Comparison of ENCODE assay signal across 13 cellular contexts in genomic region chr2:134146620-134147019, GRCh38.
DNase-seq lines count a peak whose midpoint lies in the region; ATAC-seq, FAIRE-seq and TF ChIP-seq lines count a peak whose summit lies in the region.
"Had no signal": no experiment of that assay in that cellular context is flagged by ENCODE, and none has a peak within 500 bp of the region (broad histone marks: within the 10 kb centered on the region; RNA-seq: fewer than 3 reads in every experiment).

No MANE protein-coding gene starts in this region.

- peak overlapping the region; percentile 21 to 44 for H3K27ac Mint-ChIP-seq in effector memory CD8-positive, alpha-beta T cell
- peak overlapping the region in 8 of 10 donors; percentile 5 to 78 (median 36) for H3K27ac Mint-ChIP-seq in naive thymus-derived CD8-positive, alpha-beta T cell
- H3K27ac Mint-ChIP-seq in endodermal cell = no peak overlapping the region
- H3K27ac Mint-ChIP-seq in activated T-helper 2 cell treated with anti-CD3 and anti-CD28 coated beads, Interferon-gamma antibody, Interleukin-2, Interleukin-4, amounts not matched to agents 10 μg/mL and 5 μg/mL and 100 μg/mL, durations not matched to agents 14 hours and 24 hours and 36 hours = no peak overlapping the region

- H3K9ac ChIP-seq in endodermal cell (ENCODE audit: extremely low read depth, low read length, poor library complexity, severe bottlenecking) = no peak overlapping the region

- no peaks in the 10 kb centered on the region for H3K9me3 Mint-ChIP-seq in effector memory CD8-positive, alpha-beta T cell
- H3K9me3 Mint-ChIP-seq in naive thymus-derived CD8-positive, alpha-beta T cell = no peaks in the 10 kb centered on the region
- no peaks in the 10 kb centered on the region for H3K9me3 Mint-ChIP-seq in endodermal cell
- H3K9me3 Mint-ChIP-seq in activated T-helper 2 cell treated with anti-CD3 and anti-CD28 coated beads, Interferon-gamma antibody, Interleukin-2, Interleukin-4, amounts not matched to agents 10 μg/mL and 5 μg/mL and 100 μg/mL, durations not matched to agents 14 hours and 24 hours and 36 hours = no peaks in the 10 kb centered on the region

- peaks cover 14% of the 10 kb centered on the region for H3K36me3 Mint-ChIP-seq in effector memory CD8-positive, alpha-beta T cell (ENCODE audit: insufficient read depth)
- peaks cover 2 to 12% (median 6%) of the 10 kb centered on the region in 3 donors for H3K36me3 Mint-ChIP-seq in naive thymus-derived CD8-positive, alpha-beta T cell
- peaks cover 8% of the 10 kb centered on the region for H3K36me3 Mint-ChIP-seq in endodermal cell (ENCODE audit: low read depth)
- H3K36me3 Mint-ChIP-seq in activated T-helper 2 cell treated with anti-CD3 and anti-CD28 coated beads, Interferon-gamma antibody, Interleukin-2, Interleukin-4, amounts not matched to agents 10 μg/mL and 5 μg/mL and 100 μg/mL, durations not matched to agents 14 hours and 24 hours and 36 hours (ENCODE audit: low read depth) = no peaks in the 10 kb centered on the region

- H3K27me3 Mint-ChIP-seq in effector memory CD8-positive, alpha-beta T cell = no peaks in the 10 kb centered on the region
- H3K27me3 Mint-ChIP-seq in naive thymus-derived CD8-positive, alpha-beta T cell = no peaks in the 10 kb centered on the region
- H3K27me3 Mint-ChIP-seq in endodermal cell (ENCODE audit: insufficient read depth) = no peaks in the 10 kb centered on the region
- H3K27me3 Mint-ChIP-seq in activated T-helper 2 cell treated with anti-CD3 and anti-CD28 coated beads, Interferon-gamma antibody, Interleukin-2, Interleukin-4, amounts not matched to agents 10 μg/mL and 5 μg/mL and 100 μg/mL, durations not matched to agents 14 hours and 24 hours and 36 hours (ENCODE audit: low read depth) = peaks cover 3% of the 10 kb centered on the region

- DNase-seq in EL (peak; percentile 65), LHCN-M2 (ENCODE audit: low read depth) (peak; percentile 29), endodermal cell (no peak), small intestine (no peak), NCI-H2196 (lab: John Stamatoyannopoulos, UW; ENCODE audit: unreplicated experiment) (no peak)
- no peak for DNase-seq in effector memory CD8-positive, alpha-beta T cell
- DNase-seq in naive thymus-derived CD8-positive, alpha-beta T cell = no peak
- DNase-seq in activated T-helper 2 cell treated with anti-CD3 and anti-CD28 coated beads, Interferon-gamma antibody, Interleukin-2, Interleukin-4, amounts not matched to agents 10 μg/mL and 5 μg/mL and 100 μg/mL, durations not matched to agents 14 hours and 24 hours and 36 hours (ENCODE audit: low spot score) = no peak
- DNase-seq: NCI-H1694, sigmoid colon, testis had no signal

- ATAC-seq in effector memory CD8-positive, alpha-beta T cell (replicated peaks) = no peak
- ATAC-seq in naive thymus-derived CD8-positive, alpha-beta T cell = no peak
- ATAC-seq: HCT116, HepG2 had no signal

- no peaks in the 10 kb centered on the region for H3K36me3 ChIP-seq in endodermal cell (ENCODE audit: control insufficient read depth, insufficient read depth, low read length)
- peaks cover 0 to 2% of the 10 kb centered on the region in 2 donors for H3K36me3 ChIP-seq in small intestine (ENCODE audit: control insufficient read depth in 2 of 2, insufficient read depth in 2 of 2, low read length in 2 of 2)
- H3K36me3 ChIP-seq: sigmoid colon had no signal

- WGBS in endodermal cell (ENCODE audit: insufficient coverage in 1 of 2, insufficient read length in 1 of 2), 2 experiments = 67 to 72% methylated on average over 2 to 4 of the region's 5 CpGs
- 57 to 70% (median 66%) methylated on average over 5 of the region's 5 CpGs for WGBS in small intestine, 3 donors

- H3K4me1 ChIP-seq in endodermal cell (ENCODE audit: control insufficient read depth, insufficient read depth, low read length) (peaks cover 15% of the 10 kb centered on the region), small intestine (ENCODE audit: control insufficient read depth in 2 of 2, insufficient read depth in 1 of 2, low read depth in 1 of 2, low read length in 1 of 2) (peaks cover 13 to 15% of the 10 kb centered on the region in 2 donors)

- H3K27ac ChIP-seq in endodermal cell (ENCODE audit: low read depth, low read length) (no peak overlapping the region), small intestine (ENCODE audit: low read depth in 1 of 2, low read length in 1 of 2) (no peak overlapping the region)
- H3K27ac ChIP-seq: sigmoid colon, testis had no signal

- peaks cover 53 to 65% of the 10 kb centered on the region in 2 donors for H3K4me1 Mint-ChIP-seq in effector memory CD8-positive, alpha-beta T cell (ENCODE audit: low read depth in 2 of 2)
- H3K4me1 Mint-ChIP-seq in naive thymus-derived CD8-positive, alpha-beta T cell = peaks cover 42 to 73% (median 69%) of the 10 kb centered on the region in 4 donors
- H3K4me1 Mint-ChIP-seq in endodermal cell = peaks cover 47% of the 10 kb centered on the region
- no peaks in the 10 kb centered on the region for H3K4me1 Mint-ChIP-seq in activated T-helper 2 cell treated with anti-CD3 and anti-CD28 coated beads, Interferon-gamma antibody, Interleukin-2, Interleukin-4, amounts not matched to agents 10 μg/mL and 5 μg/mL and 100 μg/mL, durations not matched to agents 14 hours and 24 hours and 36 hours (ENCODE audit: low read depth)

- no peak overlapping the region for H3K4me3 ChIP-seq in endodermal cell (ENCODE audit: low read length)
- no peak overlapping the region for H3K4me3 ChIP-seq in small intestine (ENCODE audit: low read depth in 1 of 2, low read length in 2 of 2)
- H3K4me3 ChIP-seq: sigmoid colon, testis had no signal

- intact Hi-C loops in activated T-helper 2 cell treated with anti-CD3 and anti-CD28 coated beads, Interferon-gamma antibody, Interleukin-2, Interleukin-4, amounts not matched to agents 10 μg/mL and 5 μg/mL and 100 μg/mL, durations not matched to agents 14 hours and 24 hours and 36 hours (cut with micrococcal nuclease) = no loop called here

- no peak for TF ChIP-seq CTCF in endodermal cell (conservative IDR thresholded peaks at IDR 0.05)

- POLR2A ChIA-PET in naive thymus-derived CD8-positive, alpha-beta T cell (lab: Charles Lee) = interaction anchor here (0.6 kb wide), 1 partner anchor 137 kb away, joined by 9 read pairs; no protein-coding TSS in a partner anchor

- H3K4me3 Mint-ChIP-seq in effector memory CD8-positive, alpha-beta T cell = no peak overlapping the region
- H3K4me3 Mint-ChIP-seq in naive thymus-derived CD8-positive, alpha-beta T cell = no peak overlapping the region
- no peak overlapping the region for H3K4me3 Mint-ChIP-seq in endodermal cell
- H3K4me3 Mint-ChIP-seq in activated T-helper 2 cell treated with anti-CD3 and anti-CD28 coated beads, Interferon-gamma antibody, Interleukin-2, Interleukin-4, amounts not matched to agents 10 μg/mL and 5 μg/mL and 100 μg/mL, durations not matched to agents 14 hours and 24 hours and 36 hours (ENCODE audit: low read depth) = no peak overlapping the region

- no peak for FAIRE-seq in small intestine (lab: Jason Lieb, UNC)
- FAIRE-seq: HepG2 had no signal

- H3K9me3 ChIP-seq in endodermal cell (ENCODE audit: control insufficient read depth, low read length) = no peaks in the 10 kb centered on the region
- no peaks in the 10 kb centered on the region for H3K9me3 ChIP-seq in small intestine (ENCODE audit: control insufficient read depth, low read depth)
- H3K9me3 ChIP-seq: sigmoid colon, testis had no signal

- H3K27me3 ChIP-seq in endodermal cell (ENCODE audit: control insufficient read depth, insufficient read depth, low read length, poor library complexity, severe bottlenecking) (no peaks in the 10 kb centered on the region), small intestine (ENCODE audit: control insufficient read depth in 2 of 2, insufficient read depth in 2 of 2, low read length in 2 of 2) (no peaks in the 10 kb centered on the region)
- H3K27me3 ChIP-seq: sigmoid colon, testis had no signal

Comparison
In these comparisons a context has a peak if more than half of its experiments do, and no peak if none do; other contexts are left out.
1. DNase-seq: peak in EL (single experiment) and LHCN-M2 (single experiment); none in effector memory CD8-positive, alpha-beta T cell (0 of 3), naive thymus-derived CD8-positive, alpha-beta T cell (0 of 10), endodermal cell (single experiment), small intestine (single experiment), NCI-H2196 (single experiment) and activated T-helper 2 cell treated with anti-CD3 and anti-CD28 coated beads, Interferon-gamma antibody, Interleukin-2, Interleukin-4, amounts not matched to agents 10 μg/mL and 5 μg/mL and 100 μg/mL, durations not matched to agents 14 hours and 24 hours and 36 hours (single experiment).
2. H3K27ac Mint-ChIP-seq: peak in effector memory CD8-positive, alpha-beta T cell (2 of 2) and naive thymus-derived CD8-positive, alpha-beta T cell (8 of 10); none in endodermal cell (single experiment) and activated T-helper 2 cell treated with anti-CD3 and anti-CD28 coated beads, Interferon-gamma antibody, Interleukin-2, Interleukin-4, amounts not matched to agents 10 μg/mL and 5 μg/mL and 100 μg/mL, durations not matched to agents 14 hours and 24 hours and 36 hours (single experiment).